12 cellular contexts compared by ENCODE assay signal in the genomic region with DNA sequence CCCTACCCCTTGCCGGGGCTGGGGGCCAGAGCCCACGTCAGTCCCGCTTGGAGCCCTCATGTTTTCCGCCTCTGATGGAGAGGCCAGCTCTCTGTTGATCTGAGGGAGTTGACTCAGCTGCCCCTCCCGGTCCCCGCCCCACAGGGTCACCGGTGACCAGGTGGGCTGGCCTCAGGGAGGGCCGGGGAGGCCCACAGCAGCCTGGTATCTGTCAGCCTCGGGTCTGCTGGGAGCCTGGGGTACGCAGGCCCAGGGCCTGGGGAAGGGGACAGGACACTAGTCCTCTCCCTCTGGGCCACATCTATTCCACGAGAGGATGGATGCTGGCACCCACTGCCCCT.
"Had no signal": no experiment of that assay in that cellular context is flagged by ENCODE, and none has a peak within 500 bp of the region (broad histone marks: within the 10 kb centered on the region; RNA-seq: fewer than 3 reads in every experiment).

No MANE protein-coding gene starts in this region.

- H3K27me3 ChIP-seq: brain microvascular endothelial cell, uterus had no signal

- H3K36me3 Mint-ChIP-seq: activated CD4-positive, alpha-beta memory T cell treated with anti-CD3 and anti-CD28 coated beads for 36 hours; activated naive CD8-positive, alpha-beta T cell had no signal

- H3K9me3 ChIP-seq: uterus had no signal

- H3K4me3 Mint-ChIP-seq: activated CD4-positive, alpha-beta memory T cell treated with anti-CD3 and anti-CD28 coated beads for 36 hours; activated naive CD8-positive, alpha-beta T cell; activated T-cell treated with anti-CD3 and anti-CD28 coated beads, Interleukin-2, amount 50 U/mL, for 4 hours; effector memory CD8-positive, alpha-beta T cell had no signal

- H3K27me3 Mint-ChIP-seq: activated CD4-positive, alpha-beta memory T cell treated with anti-CD3 and anti-CD28 coated beads for 36 hours; activated naive CD8-positive, alpha-beta T cell had no signal

- H3K27ac Mint-ChIP-seq: activated CD4-positive, alpha-beta memory T cell treated with anti-CD3 and anti-CD28 coated beads for 36 hours; activated naive CD8-positive, alpha-beta T cell; effector memory CD8-positive, alpha-beta T cell had no signal

- H3K4me3 ChIP-seq: lung, uterus had no signal

- H3K9me3 Mint-ChIP-seq: activated CD4-positive, alpha-beta memory T cell treated with anti-CD3 and anti-CD28 coated beads for 36 hours; activated T-cell treated with anti-CD3 and anti-CD28 coated beads, Interleukin-2, amount 50 U/mL, for 4 hours; effector memory CD8-positive, alpha-beta T cell had no signal

- DNase-seq: activated CD4-positive, alpha-beta memory T cell treated with anti-CD3 and anti-CD28 coated beads for 36 hours; activated CD4-positive, alpha-beta T cell treated with anti-CD3 and anti-CD28 coated beads for 1 hour; activated gamma-delta T cell; activated T-cell treated with anti-CD3 and anti-CD28 coated beads, Interleukin-2, amount 50 U/mL, for 4 hours; amygdala; brain microvascular endothelial cell; effector memory CD8-positive, alpha-beta T cell; left cardiac atrium; stimulated activated CD4-positive, alpha-beta T cell treated with anti-CD3 and anti-CD28 coated beads, Interleukin-4, amount 100 ng/mL, for 1 hour; uterus had no signal

- H3K36me3 ChIP-seq: brain microvascular endothelial cell, uterus had no signal

- ATAC-seq: activated T-cell treated with anti-CD3 and anti-CD28 coated beads, Interleukin-2, amount 50 U/mL, for 4 hours; effector memory CD8-positive, alpha-beta T cell; left cardiac atrium had no signal

- H3K27ac ChIP-seq: brain microvascular endothelial cell had no signal
